ENCODE assay signal across 25 cellular contexts in the genomic region with DNA sequence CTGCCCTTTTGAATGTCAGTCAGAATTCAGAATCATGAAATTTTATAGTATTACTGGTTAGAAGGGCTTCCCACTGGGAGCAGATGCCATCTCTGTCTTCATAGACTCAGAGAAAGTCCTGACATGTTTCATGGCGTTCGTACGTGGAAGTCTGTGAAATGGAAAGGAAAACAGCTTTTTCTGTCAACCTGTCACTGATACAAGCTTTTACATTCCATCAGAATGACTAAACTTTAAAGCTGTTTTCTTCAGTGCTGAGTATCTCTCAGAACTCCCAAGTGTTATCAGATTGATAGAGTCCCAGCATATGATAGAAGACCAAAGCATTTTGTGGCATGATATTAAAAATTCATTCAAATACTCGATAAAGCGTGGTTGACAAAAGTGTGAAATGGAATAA.
"Had no signal": no experiment of that assay in that cellular context is flagged by ENCODE, and none has a peak within 500 bp of the region (broad histone marks: within the 10 kb centered on the region; RNA-seq: fewer than 3 reads in every experiment).

No MANE protein-coding gene starts in this region.

- FAIRE-seq: colon, keratinocyte, urothelium cell line had no signal

- DNase-seq: activated CD4-positive, alpha-beta T cell treated with anti-CD3 and anti-CD28 coated beads for 1 hour; activated CD4-positive, alpha-beta T cell treated with anti-CD3 and anti-CD28 coated beads, Interleukin-2, amount 50 U/mL, for 48 hours; activated gamma-delta T cell treated with Interleukin-2 at 50 U/mL for 16 hours; activated T-cell treated with anti-CD3 and anti-CD28 coated beads for 4 hours; amniotic stem cell; body of pancreas; central memory CD4-positive, alpha-beta T cell; dorsolateral prefrontal cortex; foreskin fibroblast; glutamatergic neuron; left ventricle myocardium superior; naive thymus-derived CD8-positive, alpha-beta T cell; posterior cingulate gyrus; retina; stimulated activated CD4-positive, alpha-beta T cell treated with anti-CD3 and anti-CD28 coated beads, Interleukin-1b, Interleukin-23, amount 100 ng/mL, for 48 hours; stimulated activated naive CD4-positive, alpha-beta T cell treated with Interleukin-2 at 50 U/mL for 16 hours; SW 1271; T-helper 2 cell; tibial artery; WERI-Rb-1 had no signal

- ATAC-seq: activated naive CD4-positive, alpha-beta T cell treated with anti-CD3 and anti-CD28 coated beads, Interleukin-2, amount 50 U/mL, for 72 hours; body of pancreas; left ventricle myocardium superior; naive thymus-derived CD8-positive, alpha-beta T cell had no signal

- H3K4me3 ChIP-seq: body of pancreas, dorsolateral prefrontal cortex, tibial artery had no signal

- H3K27me3 ChIP-seq: body of pancreas, dorsolateral prefrontal cortex, neutrophil, tibial artery had no signal

- H3K27ac ChIP-seq: body of pancreas, dorsolateral prefrontal cortex, neutrophil, tibial artery, WERI-Rb-1 had no signal

- H3K9me3 ChIP-seq: body of pancreas, neutrophil, tibial artery had no signal

- H3K36me3 ChIP-seq: neutrophil, tibial artery, WERI-Rb-1 had no signal

- H3K4me1 ChIP-seq: body of pancreas, tibial artery had no signal
